In the genomic region with DNA sequence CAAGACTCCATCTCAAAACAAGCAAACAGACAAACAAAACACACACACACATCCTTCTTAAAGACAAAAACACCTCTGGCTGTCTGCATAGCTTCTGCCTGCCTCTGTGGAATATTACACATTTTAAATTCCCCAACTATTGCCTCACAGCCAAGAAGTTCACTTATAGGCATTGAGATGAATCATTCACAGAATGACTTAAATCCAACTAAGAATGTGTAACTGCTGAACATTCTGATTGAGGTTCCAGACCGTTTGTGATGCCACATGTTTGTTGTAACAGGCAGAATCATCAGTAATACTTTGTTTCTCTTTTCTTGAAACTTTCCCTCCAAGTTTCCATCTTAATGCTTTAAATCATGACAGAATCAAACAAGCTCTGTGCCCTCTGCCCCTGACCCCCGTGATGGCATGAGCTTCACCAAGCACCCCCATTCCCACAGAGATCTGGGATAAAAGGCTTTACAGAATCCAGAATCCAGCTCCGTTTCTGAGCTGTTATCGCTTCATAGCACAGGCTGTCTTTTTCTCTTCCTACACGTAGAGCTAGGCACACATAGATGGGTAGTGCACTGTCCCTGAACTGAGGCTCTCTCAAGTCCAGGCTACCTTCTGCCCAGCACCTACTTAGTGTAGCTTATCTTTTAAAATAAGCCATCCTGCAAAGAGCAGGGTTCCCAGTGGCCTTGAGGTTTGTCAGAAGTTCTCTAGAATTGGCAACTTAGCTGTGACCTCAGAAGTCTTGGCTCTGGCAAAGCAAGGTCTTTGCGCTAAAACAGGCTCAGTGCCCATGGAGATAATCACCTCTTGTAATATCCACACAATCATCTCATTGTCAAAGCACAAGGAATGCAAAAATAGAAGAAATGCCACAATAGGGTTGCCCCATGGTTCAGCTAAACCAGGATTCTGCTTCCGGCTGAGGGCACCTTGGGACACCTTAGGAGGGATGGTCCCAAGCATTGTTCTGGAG, we compare ENCODE assay signal across 1 cellular context.
TF ChIP-seq lines count a peak whose summit lies in the region.

No MANE protein-coding gene starts in this region.

TF ChIP-seq in GM12878, 131 proteins besides CTCF, POLR2A, EP300 and RAD21:
- TF ChIP-seq ASH2L (IDR thresholded peaks at IDR 0.05; ENCODE audit: borderline replicate concordance, low read depth) (no peak), ATF2 (IDR thresholded peaks at IDR 0.05; ENCODE audit: low read length) (no peak)
- TF ChIP-seq, protein P1, sequence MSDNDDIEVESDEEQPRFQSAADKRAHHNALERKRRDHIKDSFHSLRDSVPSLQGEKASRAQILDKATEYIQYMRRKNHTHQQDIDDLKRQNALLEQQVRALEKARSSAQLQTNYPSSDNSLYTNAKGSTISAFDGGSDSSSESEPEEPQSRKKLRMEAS (IDR thresholded peaks at IDR 0.05; ENCODE audit: low read depth, low read length): no peak
